27 cellular contexts compared by ENCODE assay signal in genomic region chr5:1555808-1556681, GRCh38. TPM values are rescaled to one million over a fixed set of nuclear protein-coding genes. Genes with fewer than 3 reads are reported as not detected.
DNase-seq lines count a peak whose midpoint lies in the region; ATAC-seq and TF ChIP-seq lines count a peak whose summit lies in the region.
"Had no signal": no experiment of that assay in that cellular context is flagged by ENCODE, and none has a peak within 500 bp of the region (broad histone marks: within the 10 kb centered on the region; RNA-seq: fewer than 3 reads in every experiment).

No MANE protein-coding gene starts in this region.

- CTCF ChIA-PET in activated CD8-positive, alpha-beta memory T cell treated with anti-CD3 and anti-CD28 coated beads, Interleukin-2, amount 10 ng/mL, durations not matched to agents 7 days and 5 days (lab: Charles Lee) = no interaction called here

- H3K4ac ChIP-seq in mesenchymal stem cell (ENCODE audit: low read depth in 1 of 2, low read length in 2 of 2) = no peak overlapping the region

- no peak overlapping the region for H4K91ac ChIP-seq in mesenchymal stem cell (ENCODE audit: low read length)

- no peak overlapping the region for H3K23ac ChIP-seq in mesenchymal stem cell (ENCODE audit: low read length in 2 of 2)

- 91% methylated on average over 22 of the region's 23 CpGs for WGBS in mesenchymal stem cell

- H3K9me3 Mint-ChIP-seq in activated CD8-positive, alpha-beta memory T cell treated with anti-CD3 and anti-CD28 coated beads, Interleukin-2, amount 10 ng/mL, durations not matched to agents 7 days and 5 days (ENCODE audit: low read depth) = no peaks in the 10 kb centered on the region
- no peaks in the 10 kb centered on the region for H3K9me3 Mint-ChIP-seq in T-helper 2 cell treated with Interferon-gamma antibody and Interleukin-4, amounts not matched to agents 5 μg/mL and 100 μg/mL, for 36 hours
- H3K9me3 Mint-ChIP-seq: activated naive CD4-positive, alpha-beta T cell treated with anti-CD3 and anti-CD28 coated beads for 36 hours; brain; CD8-positive, alpha-beta memory T cell; memory B cell; stimulated activated naive CD8-positive, alpha-beta T cell treated with anti-CD3 and anti-CD28 coated beads, Interleukin-15, amount 100 ng/mL, for 72 hours; T-cell had no signal

- H3K4me2 ChIP-seq in mesenchymal stem cell (ENCODE audit: low read length, poor library complexity, severe bottlenecking) = no peak overlapping the region

- H2BK15ac ChIP-seq in mesenchymal stem cell (ENCODE audit: low read depth, poor library complexity, severe bottlenecking) = no peak overlapping the region

- peak overlapping the region; percentile 93 for H2AK5ac ChIP-seq in mesenchymal stem cell (ENCODE audit: low read length, severe bottlenecking)

- peak overlapping the region in 1 of 2 experiments; percentile 4 for H2BK12ac ChIP-seq in mesenchymal stem cell (ENCODE audit: low read length in 2 of 2)

- H3K9ac ChIP-seq in mesenchymal stem cell (ENCODE audit: low read length) = no peak overlapping the region

- H3K27ac Mint-ChIP-seq in activated CD8-positive, alpha-beta memory T cell treated with anti-CD3 and anti-CD28 coated beads, Interleukin-2, amount 10 ng/mL, durations not matched to agents 7 days and 5 days = no peak overlapping the region
- no peak overlapping the region for H3K27ac Mint-ChIP-seq in T-helper 2 cell treated with Interferon-gamma antibody and Interleukin-4, amounts not matched to agents 5 μg/mL and 100 μg/mL, for 36 hours
- H3K27ac Mint-ChIP-seq: activated naive CD4-positive, alpha-beta T cell treated with anti-CD3 and anti-CD28 coated beads for 36 hours; B cell; CD8-positive, alpha-beta memory T cell; memory B cell; naive B cell; T-cell had no signal

- H3K9me3 ChIP-seq in Peyer's patch = peaks cover 0 to 4% (median 0%) of the 10 kb centered on the region in 4 donors
- no peaks in the 10 kb centered on the region for H3K9me3 ChIP-seq in mesenchymal stem cell (ENCODE audit: control insufficient read depth, low read length)
- no peaks in the 10 kb centered on the region for H3K9me3 ChIP-seq in upper lobe of right lung
- H3K9me3 ChIP-seq: adrenal gland, heart left ventricle had no signal

- H3K27ac ChIP-seq in Peyer's patch = no peak overlapping the region
- peak overlapping the region; percentile 65 for H3K27ac ChIP-seq in mesenchymal stem cell (ENCODE audit: low read length, poor library complexity, severe bottlenecking)
- peak overlapping the region; percentile 82 for H3K27ac ChIP-seq in upper lobe of right lung
- H3K27ac ChIP-seq: adrenal gland, heart left ventricle had no signal

- H3K79me1 ChIP-seq in mesenchymal stem cell (replicated peaks; ENCODE audit: low read length, poor library complexity, severe bottlenecking) = no peaks in the 10 kb centered on the region

- H3K14ac ChIP-seq in mesenchymal stem cell (ENCODE audit: low read length in 2 of 2) = peak overlapping the region in 1 of 2 experiments; percentile 0

- H3K36me3 ChIP-seq in Peyer's patch (no peaks in the 10 kb centered on the region), mesenchymal stem cell (ENCODE audit: control insufficient read depth in 1 of 2, insufficient read depth in 2 of 2, low read depth in 1 of 2, low read length in 2 of 2) (no peaks in the 10 kb centered on the region), upper lobe of right lung (no peaks in the 10 kb centered on the region)
- H3K36me3 ChIP-seq: adrenal gland, heart left ventricle had no signal

- H2AFZ ChIP-seq in mesenchymal stem cell (ENCODE audit: low read depth, low read length) = no peak overlapping the region

- peaks cover 4% of the 10 kb centered on the region for H3K27me3 Mint-ChIP-seq in activated CD8-positive, alpha-beta memory T cell treated with anti-CD3 and anti-CD28 coated beads, Interleukin-2, amount 10 ng/mL, durations not matched to agents 7 days and 5 days
- peaks cover 6% of the 10 kb centered on the region for H3K27me3 Mint-ChIP-seq in T-helper 2 cell treated with Interferon-gamma antibody and Interleukin-4, amounts not matched to agents 5 μg/mL and 100 μg/mL, for 36 hours (ENCODE audit: low read depth)
- H3K27me3 Mint-ChIP-seq: B cell; memory B cell; stimulated activated naive CD8-positive, alpha-beta T cell treated with anti-CD3 and anti-CD28 coated beads, Interleukin-15, amount 100 ng/mL, for 72 hours had no signal

- H3K27me3 ChIP-seq in Peyer's patch (no peaks in the 10 kb centered on the region), mesenchymal stem cell (ENCODE audit: control insufficient read depth in 1 of 2, insufficient read depth in 1 of 2, low read length in 2 of 2) (peaks cover 0 to 1% of the 10 kb centered on the region in 2 experiments), upper lobe of right lung (no peaks in the 10 kb centered on the region)
- H3K27me3 ChIP-seq: adrenal gland had no signal

- H2BK5ac ChIP-seq in mesenchymal stem cell (ENCODE audit: low read depth, low read length, poor library complexity, severe bottlenecking) = no peak overlapping the region

- H3K4me3 ChIP-seq in Peyer's patch (no peak overlapping the region), mesenchymal stem cell (ENCODE audit: insufficient read depth in 1 of 2, low read depth in 1 of 2, low read length in 2 of 2) (no peak overlapping the region), upper lobe of right lung (no peak overlapping the region)
- H3K4me3 ChIP-seq: adrenal gland, heart left ventricle had no signal

- no peak overlapping the region for H4K8ac ChIP-seq in mesenchymal stem cell (ENCODE audit: low read length)

- intact Hi-C loops in upper lobe of right lung (cut with DNase I) = no loop called here

- no peak for TF ChIP-seq POLR2A in Peyer's patch (IDR thresholded peaks at IDR 0.05)

- no peaks in the 10 kb centered on the region for H3K4me1 ChIP-seq in Peyer's patch
- peaks cover 31% of the 10 kb centered on the region for H3K4me1 ChIP-seq in mesenchymal stem cell (ENCODE audit: control insufficient read depth, insufficient read depth, low read depth, low read length)
- peaks cover 16% of the 10 kb centered on the region for H3K4me1 ChIP-seq in upper lobe of right lung

- no peak for ATAC-seq in activated CD8-positive, alpha-beta memory T cell treated with anti-CD3 and anti-CD28 coated beads, Interleukin-2, amount 10 ng/mL, durations not matched to agents 7 days and 5 days
- ATAC-seq in upper lobe of right lung (no peak), HG03354 (IDR thresholded peaks at IDR 0.05; ENCODE audit: poor library complexity, severe bottlenecking, unreplicated experiment) (no peak), HG02884 (IDR thresholded peaks at IDR 0.05; ENCODE audit: unreplicated experiment) (no peak)
- ATAC-seq: activated CD4-positive, CD25-positive, alpha-beta regulatory T cell treated with anti-CD3 and anti-CD28 coated beads, Interleukin-2, amount 50 U/mL, for 24 hours; heart left ventricle; stimulated activated naive CD8-positive, alpha-beta T cell treated with anti-CD3 and anti-CD28 coated beads, Interleukin-15, amount 100 ng/mL, for 72 hours; T-cell had no signal

- no peak for TF ChIP-seq CTCF in Peyer's patch (IDR thresholded peaks at IDR 0.05)
- TF ChIP-seq CTCF in upper lobe of right lung (IDR thresholded peaks at IDR 0.05) = no peak

- no peaks in the 10 kb centered on the region for H3K4me1 Mint-ChIP-seq in activated CD8-positive, alpha-beta memory T cell treated with anti-CD3 and anti-CD28 coated beads, Interleukin-2, amount 10 ng/mL, durations not matched to agents 7 days and 5 days
- H3K4me1 Mint-ChIP-seq in T-helper 2 cell treated with Interferon-gamma antibody and Interleukin-4, amounts not matched to agents 5 μg/mL and 100 μg/mL, for 36 hours (ENCODE audit: low read depth) = no peaks in the 10 kb centered on the region
- H3K4me1 Mint-ChIP-seq: B cell; CD8-positive, alpha-beta memory T cell; memory B cell; naive B cell; stimulated activated naive CD8-positive, alpha-beta T cell treated with anti-CD3 and anti-CD28 coated beads, Interleukin-15, amount 100 ng/mL, for 72 hours; T-cell had no signal

- peak; percentile 34 for DNase-seq in activated CD8-positive, alpha-beta memory T cell treated with anti-CD3 and anti-CD28 coated beads, Interleukin-2, amount 10 ng/mL, durations not matched to agents 7 days and 5 days
- no peak for DNase-seq in activated CD8-positive, alpha-beta memory T cell treated with anti-CD3 and anti-CD28 coated beads, Interleukin-2, amount 50 U/mL, for 4 hours
- peak in 2 of 3 donors; percentile 34 to 37 for DNase-seq in Peyer's patch
- DNase-seq in mesenchymal stem cell = no peak
- DNase-seq in upper lobe of right lung = no peak
- no peak for DNase-seq in T-helper 2 cell treated with Interferon-gamma antibody and Interleukin-4, amounts not matched to agents 5 μg/mL and 100 μg/mL, for 36 hours (ENCODE audit: low spot score)
- DNase-seq: activated naive CD4-positive, alpha-beta T cell treated with anti-CD3 and anti-CD28 coated beads for 36 hours; CD8-positive, alpha-beta memory T cell; DMS 273 treated with DMSO at 0.1 percent for 48 hours; effector CD8-positive, alpha-beta T cell; erythroblast; naive B cell; NCI-H187 treated with DMSO at 0.1 percent for 48 hours; NCI-H69; occipital lobe; stimulated activated CD4-positive, alpha-beta T cell treated with anti-CD3 and anti-CD28 coated beads, Interleukin-1b, Interleukin-23, amount 100 ng/mL, for 48 hours; stimulated activated CD8-positive, alpha-beta memory T cell treated with anti-CD3 and anti-CD28 coated beads, Interleukin-4, amount 100 ng/mL, for 48 hours; stimulated activated naive CD8-positive, alpha-beta T cell treated with anti-CD3 and anti-CD28 coated beads, Interleukin-15, amount 100 ng/mL, for 72 hours; T-cell had no signal

- no peak overlapping the region for H3K4me3 Mint-ChIP-seq in activated CD8-positive, alpha-beta memory T cell treated with anti-CD3 and anti-CD28 coated beads, Interleukin-2, amount 10 ng/mL, durations not matched to agents 7 days and 5 days
- no peak overlapping the region for H3K4me3 Mint-ChIP-seq in T-helper 2 cell treated with Interferon-gamma antibody and Interleukin-4, amounts not matched to agents 5 μg/mL and 100 μg/mL, for 36 hours
- H3K4me3 Mint-ChIP-seq: activated naive CD4-positive, alpha-beta T cell treated with anti-CD3 and anti-CD28 coated beads for 36 hours; B cell; brain; CD8-positive, alpha-beta memory T cell; memory B cell; naive B cell; stimulated activated naive CD8-positive, alpha-beta T cell treated with anti-CD3 and anti-CD28 coated beads, Interleukin-15, amount 100 ng/mL, for 72 hours; T-cell had no signal

- no peaks in the 10 kb centered on the region for H3K36me3 Mint-ChIP-seq in activated CD8-positive, alpha-beta memory T cell treated with anti-CD3 and anti-CD28 coated beads, Interleukin-2, amount 10 ng/mL, durations not matched to agents 7 days and 5 days
- H3K36me3 Mint-ChIP-seq in T-helper 2 cell treated with Interferon-gamma antibody and Interleukin-4, amounts not matched to agents 5 μg/mL and 100 μg/mL, for 36 hours (ENCODE audit: low read depth) = no peaks in the 10 kb centered on the region
- H3K36me3 Mint-ChIP-seq: brain; CD8-positive, alpha-beta memory T cell; naive B cell; T-cell had no signal

- H3K18ac ChIP-seq in mesenchymal stem cell (ENCODE audit: low read depth in 1 of 2, low read length in 2 of 2) = no peak overlapping the region

- no peak overlapping the region for H2BK120ac ChIP-seq in mesenchymal stem cell (ENCODE audit: low read depth, low read length)

RNA-seq across cellular contexts. Expression of gene LPCAT1, which starts 32.3 kb away (rescaled TPM):
- 10 to 100 TPM; 83.8 to 85.3 TPM for total RNA-seq in activated CD8-positive, alpha-beta memory T cell treated with anti-CD3 and anti-CD28 coated beads, Interleukin-2, amount 10 ng/mL, durations not matched to agents 7 days and 5 days
- 10 to 100 TPM in 3 of 4 donors, 1 to 10 TPM in 1; 8.8 to 59.4 (median 28.5) TPM for total RNA-seq in Peyer's patch
- 32.9 TPM for polyA plus RNA-seq in mesenchymal stem cell (2013, experiment 1 of 2)
- polyA plus RNA-seq in mesenchymal stem cell (2013, experiment 2 of 2) = 33.5 TPM
- total RNA-seq in upper lobe of right lung = 690 TPM

Comparison
In these comparisons a context has a peak if more than half of its experiments do, and no peak if none do; other contexts are left out.
1. DNase-seq: peak in activated CD8-positive, alpha-beta memory T cell treated with anti-CD3 and anti-CD28 coated beads, Interleukin-2, amount 10 ng/mL, durations not matched to agents 7 days and 5 days (single experiment) and Peyer's patch (2 of 3); none in activated CD8-positive, alpha-beta memory T cell treated with anti-CD3 and anti-CD28 coated beads, Interleukin-2, amount 50 U/mL, for 4 hours (single experiment), mesenchymal stem cell (single experiment), upper lobe of right lung (single experiment) and T-helper 2 cell treated with Interferon-gamma antibody and Interleukin-4, amounts not matched to agents 5 μg/mL and 100 μg/mL, for 36 hours (single experiment).
2. H3K27ac ChIP-seq: peak in mesenchymal stem cell (single experiment) and upper lobe of right lung (single experiment); none in Peyer's patch (0 of 4).